25 cellular contexts compared by ENCODE assay signal in genomic region chr11:115905331-115905730, GRCh38.
"Had no signal": no experiment of that assay in that cellular context is flagged by ENCODE, and none has a peak within 500 bp of the region (broad histone marks: within the 10 kb centered on the region; RNA-seq: fewer than 3 reads in every experiment).

No MANE protein-coding gene starts in this region.

- FAIRE-seq: bronchial epithelial cell, islet of Langerhans had no signal

- H3K27me3 ChIP-seq: colonic mucosa, uterus had no signal

- ATAC-seq: left cardiac atrium, left ventricle myocardium superior, right cardiac atrium, T-helper 17 cell had no signal

- DNase-seq: activated CD4-positive, alpha-beta T cell treated with anti-CD3 and anti-CD28 coated beads for 48 hours; activated CD4-positive, alpha-beta T cell treated with anti-CD3 and anti-CD28 coated beads, Interleukin-2, amount 50 U/mL, for 48 hours; activated CD8-positive, alpha-beta memory T cell treated with anti-CD3 and anti-CD28 coated beads for 24 hours; activated CD8-positive, alpha-beta memory T cell treated with anti-CD3 and anti-CD28 coated beads, Interleukin-2, amount 50 U/mL, for 4 hours; activated gamma-delta T cell; activated naive CD4-positive, alpha-beta T cell treated with anti-CD3 and anti-CD28 coated beads, Interleukin-2, amount 10 ng/mL, durations not matched to agents 7 days and 5 days; activated naive CD8-positive, alpha-beta T cell treated with anti-CD3 and anti-CD28 coated beads, Interleukin-2, amount 10 ng/mL, durations not matched to agents 7 days and 5 days; activated T-cell treated with anti-CD3 and anti-CD28 coated beads, Interleukin-2, amount 50 U/mL, for 1 hour; amygdala; colonic mucosa; effector memory CD4-positive, alpha-beta T cell; left cardiac atrium; left ventricle myocardium superior; posterior cingulate gyrus; right cardiac atrium; stimulated activated CD4-positive, alpha-beta T cell treated with anti-CD3 and anti-CD28 coated beads, Interleukin-2, amount 100 ng/mL, for 48 hours; stimulated activated naive CD4-positive, alpha-beta T cell treated with Interleukin-2 at 50 U/mL for 16 hours; T-helper 17 cell; T1000; trophoblast cell; uterus; WERI-Rb-1 had no signal

- H3K4me1 ChIP-seq: colonic mucosa, uterus had no signal

- H3K27ac ChIP-seq: colonic mucosa, thoracic aorta, uterus, WERI-Rb-1 had no signal

- H3K9me3 ChIP-seq: colonic mucosa, thoracic aorta, uterus had no signal

- H3K36me3 ChIP-seq: colonic mucosa, thoracic aorta, uterus, WERI-Rb-1 had no signal

- H3K4me3 ChIP-seq: colonic mucosa, thoracic aorta, uterus had no signal
